ENCODE assay signal across 8 cellular contexts in the genomic region with DNA sequence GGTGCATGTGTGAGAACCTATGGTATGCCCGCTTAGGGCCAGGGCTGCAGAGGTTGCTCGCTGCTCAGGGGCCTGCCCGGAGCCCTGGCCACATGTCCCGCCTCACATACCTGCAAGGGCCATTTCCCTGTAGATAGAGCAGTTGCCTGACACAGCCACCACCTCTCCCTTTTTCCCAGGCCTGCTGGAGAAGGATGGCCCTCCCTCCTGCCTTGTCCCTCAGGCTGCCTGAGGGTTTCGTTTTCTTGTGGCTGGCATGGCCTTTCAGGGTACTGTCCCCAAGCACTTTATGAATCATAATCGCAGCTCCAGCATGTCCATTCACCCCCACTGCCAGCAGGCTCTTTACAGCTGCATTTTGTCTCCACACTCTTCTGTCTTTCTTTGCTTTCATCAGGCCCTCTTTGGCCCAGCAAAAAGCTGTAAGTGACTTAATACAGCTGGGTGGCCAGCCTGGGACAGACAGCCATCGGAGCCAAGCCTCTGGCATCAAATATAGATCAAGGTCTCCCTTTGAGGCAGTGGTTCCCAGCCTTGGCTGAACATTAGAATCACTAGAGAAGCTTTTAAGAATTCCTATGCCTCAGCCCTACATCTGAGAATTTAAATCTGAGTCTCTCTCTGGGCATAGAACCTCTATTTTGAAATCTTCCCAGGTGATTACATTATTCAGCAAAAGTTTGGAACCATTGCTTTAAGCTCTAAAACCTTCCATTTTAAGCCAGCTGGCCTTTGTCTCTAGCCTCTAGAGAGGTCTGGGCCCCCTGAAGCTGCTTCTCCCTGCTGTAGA.
A peak's percentile ranks its signal among the peaks of the same experiment; 100 is the strongest.
DNase-seq lines count a peak whose midpoint lies in the region; ATAC-seq and TF ChIP-seq lines count a peak whose summit lies in the region.

No MANE protein-coding gene starts in this region.

- no peaks in the 10 kb centered on the region for H3K27me3 ChIP-seq in CD8-positive, alpha-beta T cell (ENCODE audit: insufficient read depth, low read length)
- no peaks in the 10 kb centered on the region for H3K27me3 ChIP-seq in left ventricle myocardium inferior (ENCODE audit: low read depth)
- H3K27me3 ChIP-seq in gastrocnemius medialis: no peaks in the 10 kb centered on the region

- DNase-seq in CD8-positive, alpha-beta T cell: no peak
- DNase-seq in left ventricle myocardium inferior (peak; percentile 14), gastrocnemius medialis (no peak), mucosa of gallbladder (ENCODE audit: low spot score) (no peak), iPS-NIHi11 (ENCODE audit: low spot score) (no peak), COLO829 (ENCODE audit: low spot score) (no peak)

- intact Hi-C loops in CD8-positive, alpha-beta T cell (cut with DNase I, micrococcal nuclease): no loop called here
- intact Hi-C loops in left ventricle myocardium inferior (cut with micrococcal nuclease) (no loop called here), gastrocnemius medialis (cut with DNase I; ENCODE audit: low total_unique reads) (no loop called here)

- no peak overlapping the region for H3K4me3 ChIP-seq in CD8-positive, alpha-beta T cell (ENCODE audit: low read depth, low read length)
- H3K4me3 ChIP-seq in left ventricle myocardium inferior (no peak overlapping the region), gastrocnemius medialis (no peak overlapping the region)

- in situ Hi-C loops in gastrocnemius medialis (cut with MboI; ENCODE audit: low sequenced_read_pairs in 4 of 4): no loop called here

- ATAC-seq in CD8-positive, alpha-beta T cell: no peak
- ATAC-seq in gastrocnemius medialis (peak; percentile 31 to 66), GM19397 (IDR thresholded peaks at IDR 0.05; ENCODE audit: unreplicated experiment) (no peak)

- peaks cover 17% of the 10 kb centered on the region for H3K36me3 Mint-ChIP-seq in CD8-positive, alpha-beta T cell
- no peaks in the 10 kb centered on the region for H3K36me3 Mint-ChIP-seq in activated naive CD8-positive, alpha-beta T cell

- no peaks in the 10 kb centered on the region for H3K9me3 Mint-ChIP-seq in CD8-positive, alpha-beta T cell
- H3K9me3 Mint-ChIP-seq in activated naive CD8-positive, alpha-beta T cell (ENCODE audit: low read depth): no peaks in the 10 kb centered on the region

- no peak for TF ChIP-seq CTCF in CD8-positive, alpha-beta T cell (IDR thresholded peaks at IDR 0.05)
- TF ChIP-seq CTCF in left ventricle myocardium inferior (IDR thresholded peaks at IDR 0.05; ENCODE audit: borderline replicate concordance): no peak
- peak in 1 of 5 experiments; percentile 8 for TF ChIP-seq CTCF in gastrocnemius medialis (IDR thresholded peaks at IDR 0.05 in 4 of 5, conservative IDR thresholded peaks at IDR 0.05 in 1 of 5)

- POLR2A ChIA-PET in CD8-positive, alpha-beta T cell (lab: Charles Lee): no interaction called here

- no peaks in the 10 kb centered on the region for H3K36me3 ChIP-seq in CD8-positive, alpha-beta T cell (ENCODE audit: insufficient read depth, low read length)
- no peaks in the 10 kb centered on the region for H3K36me3 ChIP-seq in left ventricle myocardium inferior
- H3K36me3 ChIP-seq in gastrocnemius medialis: no peaks in the 10 kb centered on the region

- no peak for TF ChIP-seq POLR2A in gastrocnemius medialis (IDR thresholded peaks at IDR 0.05)

- peaks cover 40% of the 10 kb centered on the region for H3K4me1 ChIP-seq in CD8-positive, alpha-beta T cell (ENCODE audit: insufficient read depth, low read length)
- H3K4me1 ChIP-seq in left ventricle myocardium inferior (peaks cover 99% of the 10 kb centered on the region), gastrocnemius medialis (peaks cover 83 to 93% of the 10 kb centered on the region in 2 donors)

- no peaks in the 10 kb centered on the region for H3K27me3 Mint-ChIP-seq in CD8-positive, alpha-beta T cell (ENCODE audit: low read depth)
- no peaks in the 10 kb centered on the region for H3K27me3 Mint-ChIP-seq in activated naive CD8-positive, alpha-beta T cell

- CTCF ChIA-PET in CD8-positive, alpha-beta T cell (lab: Charles Lee): interaction anchor here (1.0 to 1.5 kb wide), 2 partner anchors 14 to 53 kb away, joined by 3 to 5 read pairs; no protein-coding TSS in a partner anchor

- no peak overlapping the region for H3K27ac ChIP-seq in CD8-positive, alpha-beta T cell (ENCODE audit: low read depth, low read length)
- peak overlapping the region; percentile 84 for H3K27ac ChIP-seq in left ventricle myocardium inferior (replicated peaks)
- H3K27ac ChIP-seq in gastrocnemius medialis: peak overlapping the region; percentile 65 to 73 (median 68)

- peak overlapping the region; percentile 93 for H3K27ac Mint-ChIP-seq in CD8-positive, alpha-beta T cell
- H3K27ac Mint-ChIP-seq in activated naive CD8-positive, alpha-beta T cell: peak overlapping the region; percentile 23

- H3K4me1 Mint-ChIP-seq in CD8-positive, alpha-beta T cell (ENCODE audit: low read depth): peaks cover 62% of the 10 kb centered on the region
- H3K4me1 Mint-ChIP-seq in activated naive CD8-positive, alpha-beta T cell (ENCODE audit: low read depth): peaks cover 60% of the 10 kb centered on the region

- H3K9me3 ChIP-seq in CD8-positive, alpha-beta T cell (ENCODE audit: low read length): no peaks in the 10 kb centered on the region
- H3K9me3 ChIP-seq in left ventricle myocardium inferior (replicated peaks) (no peaks in the 10 kb centered on the region), gastrocnemius medialis (no peaks in the 10 kb centered on the region)

- no peak overlapping the region for H3K4me3 Mint-ChIP-seq in CD8-positive, alpha-beta T cell
- H3K4me3 Mint-ChIP-seq in activated naive CD8-positive, alpha-beta T cell: no peak overlapping the region

Comparison
In these comparisons a context has a peak if more than half of its experiments do, and no peak if none do; other contexts are left out.
1. ATAC-seq: peak in gastrocnemius medialis (2 of 2); none in CD8-positive, alpha-beta T cell (single experiment) and GM19397 (single experiment).